Comparison of ENCODE assay signal across 8 cellular contexts in genomic region chr14:68506021-68506644, GRCh38.
DNase-seq lines count a peak whose midpoint lies in the region; ATAC-seq lines count a peak whose summit lies in the region.

No MANE protein-coding gene starts in this region.

- H3K4me3 ChIP-seq in urinary bladder (ENCODE audit: low read depth, low read length), result no peak overlapping the region

- peak overlapping the region; percentile 32 for H3K27ac ChIP-seq in urinary bladder (ENCODE audit: low read depth)

- H3K27ac Mint-ChIP-seq in immature natural killer cell, result peak overlapping the region in 2 of 6 donors; percentile 23 to 46

- ATAC-seq in GM18519 (IDR thresholded peaks at IDR 0.05; ENCODE audit: low FRiP score, unreplicated experiment), result no peak

- no peaks in the 10 kb centered on the region for H3K36me3 ChIP-seq in urinary bladder (ENCODE audit: insufficient read depth)

- peak overlapping the region; percentile 24 to 62 (median 57) for H3K4me3 Mint-ChIP-seq in immature natural killer cell

- H3K36me3 Mint-ChIP-seq in immature natural killer cell, result peaks cover 0 to 5% (median 0%) of the 10 kb centered on the region in 3 donors

- peaks cover 27 to 29% of the 10 kb centered on the region in 2 donors for H3K4me1 Mint-ChIP-seq in immature natural killer cell

- WGBS in urinary bladder, result 36% methylated on average over 17 of the region's 17 CpGs

- DNase-seq in stimulated activated CD4-positive, alpha-beta T cell treated with anti-CD3 and anti-CD28 coated beads, Interleukin-15, amount 100 ng/mL, for 24 hours, result peak; percentile 12
- DNase-seq in stimulated activated CD4-positive, alpha-beta T cell treated with anti-CD3 and anti-CD28 coated beads, Interleukin-1b, Interleukin-23, amount 100 ng/mL, for 48 hours, result no peak
- peak; percentile 81 for DNase-seq in RPMI8226
- DNase-seq in immature natural killer cell, result no peak
- DNase-seq in NCI-H524 treated with DMSO at 0.1 percent for 48 hours (lab: John Stamatoyannopoulos, UW), result no peak
- no peak for DNase-seq in NCI-H2029 (lab: John Stamatoyannopoulos, UW)

- no peaks in the 10 kb centered on the region for H3K9me3 Mint-ChIP-seq in immature natural killer cell

- no peaks in the 10 kb centered on the region for H3K4me1 ChIP-seq in urinary bladder (ENCODE audit: insufficient read depth)

- peaks cover 0 to 5% (median 4%) of the 10 kb centered on the region in 3 donors for H3K27me3 Mint-ChIP-seq in immature natural killer cell (ENCODE audit: low read depth in 3 of 3)

Comparison
In these comparisons a context has a peak if more than half of its experiments do, and no peak if none do; other contexts are left out.
1. DNase-seq: peak in stimulated activated CD4-positive, alpha-beta T cell treated with anti-CD3 and anti-CD28 coated beads, Interleukin-15, amount 100 ng/mL, for 24 hours (single experiment) and RPMI8226 (single experiment); none in stimulated activated CD4-positive, alpha-beta T cell treated with anti-CD3 and anti-CD28 coated beads, Interleukin-1b, Interleukin-23, amount 100 ng/mL, for 48 hours (single experiment), immature natural killer cell (0 of 3), NCI-H524 treated with DMSO at 0.1 percent for 48 hours (single experiment) and NCI-H2029 (single experiment).